8 cellular contexts compared by ENCODE assay signal in the genomic region with DNA sequence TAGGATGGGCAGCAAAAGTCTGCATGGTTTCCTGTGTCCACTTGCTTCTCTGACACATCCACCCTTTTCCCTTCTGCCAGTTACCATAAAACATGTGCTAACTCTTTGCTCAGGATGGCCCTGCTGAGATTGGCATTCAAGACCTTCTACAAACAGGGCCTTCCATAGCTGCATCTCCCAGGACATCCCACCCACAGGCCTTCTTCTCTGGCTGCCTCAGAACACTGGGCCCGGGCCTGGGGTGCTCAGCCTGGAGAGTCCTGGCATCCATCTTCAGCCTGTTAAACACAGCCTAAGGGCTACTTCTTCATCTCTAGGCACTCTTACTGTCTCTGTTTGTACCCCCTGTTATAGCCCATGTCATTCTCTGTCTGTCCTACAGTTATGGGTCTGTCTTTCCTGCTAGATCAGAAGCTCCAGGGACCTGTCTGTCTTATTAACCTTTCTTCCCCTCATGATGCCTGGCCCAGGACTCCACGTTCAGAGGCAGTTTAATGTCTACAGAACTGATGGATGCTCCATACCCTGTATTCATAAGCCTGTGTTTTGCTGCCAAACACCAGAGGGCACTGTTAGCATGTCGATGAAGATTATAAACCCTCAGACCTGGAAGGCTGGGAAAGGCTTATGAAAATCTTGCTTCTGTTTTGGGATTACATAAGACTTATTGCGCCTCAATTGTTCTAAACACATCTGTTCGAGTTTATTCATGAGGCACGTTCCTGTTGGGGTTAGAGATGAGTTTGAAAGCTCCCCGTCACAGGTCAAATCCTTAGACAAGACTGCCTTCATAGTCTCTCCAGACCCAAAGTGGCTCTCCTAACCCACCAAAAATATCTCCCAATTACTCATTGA. TPM values are rescaled to one million over a fixed set of nuclear protein-coding genes. Genes with fewer than 3 reads are reported as not detected.
DNase-seq lines count a peak whose midpoint lies in the region; ATAC-seq, FAIRE-seq and TF ChIP-seq lines count a peak whose summit lies in the region.

No MANE protein-coding gene starts in this region.

- TF ChIP-seq POLR2A in GM12891 (IDR thresholded peaks at IDR 0.05; ENCODE audit: low read depth, low read length), result no peak

- intact Hi-C loops in left cardiac atrium (cut with DNase I), result loop anchor here in 1 of 2 donors (1.0 kb wide), 1 partner anchor 19 kb away; no protein-coding TSS in a partner anchor
- intact Hi-C loops in activated T-helper 2 cell treated with anti-CD3 and anti-CD28 coated beads, Interferon-gamma antibody, Interleukin-2, Interleukin-4, amounts not matched to agents 10 μg/mL and 5 μg/mL and 100 μg/mL, durations not matched to agents 14 hours and 24 hours and 36 hours (cut with micrococcal nuclease), result loop anchor here (1.0 kb wide), 2 partner anchors 16 to 17 kb away; partner anchors contain the start of gene SEMA3G

- peaks cover 7% of the 10 kb centered on the region for H3K4me1 Mint-ChIP-seq in progenitor cell of endocrine pancreas (ENCODE audit: low read depth)
- peaks cover 7% of the 10 kb centered on the region for H3K4me1 Mint-ChIP-seq in activated T-helper 2 cell treated with anti-CD3 and anti-CD28 coated beads, Interferon-gamma antibody, Interleukin-2, Interleukin-4, amounts not matched to agents 10 μg/mL and 5 μg/mL and 100 μg/mL, durations not matched to agents 14 hours and 24 hours and 36 hours (ENCODE audit: low read depth)

- peaks cover 9% of the 10 kb centered on the region for H3K27me3 Mint-ChIP-seq in progenitor cell of endocrine pancreas
- H3K27me3 Mint-ChIP-seq in activated T-helper 2 cell treated with anti-CD3 and anti-CD28 coated beads, Interferon-gamma antibody, Interleukin-2, Interleukin-4, amounts not matched to agents 10 μg/mL and 5 μg/mL and 100 μg/mL, durations not matched to agents 14 hours and 24 hours and 36 hours (ENCODE audit: low read depth), result peaks cover 11% of the 10 kb centered on the region

- no peak overlapping the region for H3K27ac Mint-ChIP-seq in progenitor cell of endocrine pancreas
- no peak overlapping the region for H3K27ac Mint-ChIP-seq in activated T-helper 2 cell treated with anti-CD3 and anti-CD28 coated beads, Interferon-gamma antibody, Interleukin-2, Interleukin-4, amounts not matched to agents 10 μg/mL and 5 μg/mL and 100 μg/mL, durations not matched to agents 14 hours and 24 hours and 36 hours

- DNase-seq in C1 segment of cervical spinal cord (lab: John Stamatoyannopoulos, UW), result peak in 9 of 14 donors; percentile 16 to 82 (median 40)
- no peak for DNase-seq in GM12891 (ENCODE audit: insufficient read length, low spot score)
- peak; percentile 22 for DNase-seq in NCI-H774 (lab: John Stamatoyannopoulos, UW)
- peak; percentile 69 for DNase-seq in amniotic stem cell (lab: John Stamatoyannopoulos, UW)
- peak; percentile 64 for DNase-seq in left cardiac atrium
- DNase-seq in progenitor cell of endocrine pancreas (ENCODE audit: low spot score, unreplicated experiment), result no peak
- no peak for DNase-seq in activated T-helper 2 cell treated with anti-CD3 and anti-CD28 coated beads, Interferon-gamma antibody, Interleukin-2, Interleukin-4, amounts not matched to agents 10 μg/mL and 5 μg/mL and 100 μg/mL, durations not matched to agents 14 hours and 24 hours and 36 hours (ENCODE audit: low spot score)

- H3K4me3 Mint-ChIP-seq in progenitor cell of endocrine pancreas (ENCODE audit: low read depth), result no peak overlapping the region
- H3K4me3 Mint-ChIP-seq in activated T-helper 2 cell treated with anti-CD3 and anti-CD28 coated beads, Interferon-gamma antibody, Interleukin-2, Interleukin-4, amounts not matched to agents 10 μg/mL and 5 μg/mL and 100 μg/mL, durations not matched to agents 14 hours and 24 hours and 36 hours (ENCODE audit: low read depth), result no peak overlapping the region

- H3K9me3 Mint-ChIP-seq in progenitor cell of endocrine pancreas (ENCODE audit: low read depth), result no peaks in the 10 kb centered on the region
- H3K9me3 Mint-ChIP-seq in activated T-helper 2 cell treated with anti-CD3 and anti-CD28 coated beads, Interferon-gamma antibody, Interleukin-2, Interleukin-4, amounts not matched to agents 10 μg/mL and 5 μg/mL and 100 μg/mL, durations not matched to agents 14 hours and 24 hours and 36 hours, result no peaks in the 10 kb centered on the region

- H3K36me3 Mint-ChIP-seq in progenitor cell of endocrine pancreas (ENCODE audit: insufficient read depth), result no peaks in the 10 kb centered on the region
- H3K36me3 Mint-ChIP-seq in activated T-helper 2 cell treated with anti-CD3 and anti-CD28 coated beads, Interferon-gamma antibody, Interleukin-2, Interleukin-4, amounts not matched to agents 10 μg/mL and 5 μg/mL and 100 μg/mL, durations not matched to agents 14 hours and 24 hours and 36 hours (ENCODE audit: low read depth), result no peaks in the 10 kb centered on the region

- TF ChIP-seq CTCF in progenitor cell of endocrine pancreas (IDR thresholded peaks at IDR 0.05; ENCODE audit: unreplicated experiment), result peak; percentile 74

- peak; percentile 72 to 79 for ATAC-seq in left cardiac atrium
- no peak for ATAC-seq in HG03280 (IDR thresholded peaks at IDR 0.05; ENCODE audit: unreplicated experiment)

- FAIRE-seq in GM12891 (lab: Jason Lieb, UNC), result peak; percentile 96

TF ChIP-seq in GM12891, 5 proteins besides CTCF, POLR2A, EP300 and RAD21:
- TF ChIP-seq TAF1 (IDR thresholded peaks at IDR 0.05; ENCODE audit: low read depth, low read length) (no peak), PAX5 (IDR thresholded peaks at IDR 0.05; ENCODE audit: insufficient read depth, low read length, severe bottlenecking) (no peak), POLR2AphosphoS5 (IDR thresholded peaks at IDR 0.05; ENCODE audit: low read depth, low read length) (no peak), SPI1 (IDR thresholded peaks at IDR 0.05; ENCODE audit: low read depth, low read length) (no peak)

RNA-seq across cellular contexts. Expression of gene SEMA3G, which starts 16.5 kb away (rescaled TPM):
- 0.03 TPM for polyA plus RNA-seq in GM12891 (2012; ENCODE audit: low read depth, missing spikeins)
- 10 to 100 TPM; 13.7 to 19.9 TPM for total RNA-seq in left cardiac atrium
- total RNA-seq in progenitor cell of endocrine pancreas, result 0.79 and 1.1 TPM in 2 replicates
- 0.30 and 0.32 TPM in 2 replicates for total RNA-seq in activated T-helper 2 cell treated with anti-CD3 and anti-CD28 coated beads, Interferon-gamma antibody, Interleukin-2, Interleukin-4, amounts not matched to agents 10 μg/mL and 5 μg/mL and 100 μg/mL, durations not matched to agents 14 hours and 24 hours and 36 hours

RNA-seq across cellular contexts. Expression of gene PHF7, which starts 17.9 kb away (rescaled TPM):
- 3.9 TPM for polyA plus RNA-seq in GM12891 (2012; ENCODE audit: low read depth, missing spikeins)
- total RNA-seq in left cardiac atrium (10 to 100 TPM; 13.1 to 16.0 TPM), progenitor cell of endocrine pancreas (4.6 and 5.5 TPM in 2 replicates)
- total RNA-seq in activated T-helper 2 cell treated with anti-CD3 and anti-CD28 coated beads, Interferon-gamma antibody, Interleukin-2, Interleukin-4, amounts not matched to agents 10 μg/mL and 5 μg/mL and 100 μg/mL, durations not matched to agents 14 hours and 24 hours and 36 hours, result 11.5 and 12.5 TPM in 2 replicates

RNA-seq across cellular contexts. Expression of gene BAP1, which starts 18.6 kb away (rescaled TPM):
- 48.2 TPM for polyA plus RNA-seq in GM12891 (2012; ENCODE audit: low read depth, missing spikeins)
- total RNA-seq in left cardiac atrium (10 to 100 TPM; 52.6 to 62.4 TPM), progenitor cell of endocrine pancreas (89.8 and 107 TPM in 2 replicates)
- total RNA-seq in activated T-helper 2 cell treated with anti-CD3 and anti-CD28 coated beads, Interferon-gamma antibody, Interleukin-2, Interleukin-4, amounts not matched to agents 10 μg/mL and 5 μg/mL and 100 μg/mL, durations not matched to agents 14 hours and 24 hours and 36 hours, result 106 and 108 TPM in 2 replicates

RNA-seq across cellular contexts. Expression of gene TNNC1, which starts 25.5 kb away (rescaled TPM):
- 1.3 TPM for polyA plus RNA-seq in GM12891 (2012; ENCODE audit: low read depth, missing spikeins)
- 1,000 to 10,000 TPM; 2,841 to 3,233 TPM for total RNA-seq in left cardiac atrium
- total RNA-seq in progenitor cell of endocrine pancreas, result 3.3 and 3.6 TPM in 2 replicates
- 0.34 and 0.46 TPM in 2 replicates for total RNA-seq in activated T-helper 2 cell treated with anti-CD3 and anti-CD28 coated beads, Interferon-gamma antibody, Interleukin-2, Interleukin-4, amounts not matched to agents 10 μg/mL and 5 μg/mL and 100 μg/mL, durations not matched to agents 14 hours and 24 hours and 36 hours

RNA-seq across cellular contexts. Expression of gene NISCH, which starts 27.0 kb away (rescaled TPM):
- polyA plus RNA-seq in GM12891 (2012; ENCODE audit: low read depth, missing spikeins), result 26.0 TPM
- total RNA-seq in left cardiac atrium (10 to 100 TPM; 45.9 to 49.0 TPM), progenitor cell of endocrine pancreas (199 and 214 TPM in 2 replicates)
- 70.0 and 73.4 TPM in 2 replicates for total RNA-seq in activated T-helper 2 cell treated with anti-CD3 and anti-CD28 coated beads, Interferon-gamma antibody, Interleukin-2, Interleukin-4, amounts not matched to agents 10 μg/mL and 5 μg/mL and 100 μg/mL, durations not matched to agents 14 hours and 24 hours and 36 hours

Comparison
In these comparisons a context has a peak if more than half of its experiments do, and no peak if none do; other contexts are left out.
1. DNase-seq: peak in C1 segment of cervical spinal cord (9 of 14), NCI-H774 (single experiment), amniotic stem cell (single experiment) and left cardiac atrium (single experiment); none in GM12891 (single experiment), progenitor cell of endocrine pancreas (single experiment) and activated T-helper 2 cell treated with anti-CD3 and anti-CD28 coated beads, Interferon-gamma antibody, Interleukin-2, Interleukin-4, amounts not matched to agents 10 μg/mL and 5 μg/mL and 100 μg/mL, durations not matched to agents 14 hours and 24 hours and 36 hours (single experiment).